Comparison of ENCODE assay signal across 28 cellular contexts in the genomic region with DNA sequence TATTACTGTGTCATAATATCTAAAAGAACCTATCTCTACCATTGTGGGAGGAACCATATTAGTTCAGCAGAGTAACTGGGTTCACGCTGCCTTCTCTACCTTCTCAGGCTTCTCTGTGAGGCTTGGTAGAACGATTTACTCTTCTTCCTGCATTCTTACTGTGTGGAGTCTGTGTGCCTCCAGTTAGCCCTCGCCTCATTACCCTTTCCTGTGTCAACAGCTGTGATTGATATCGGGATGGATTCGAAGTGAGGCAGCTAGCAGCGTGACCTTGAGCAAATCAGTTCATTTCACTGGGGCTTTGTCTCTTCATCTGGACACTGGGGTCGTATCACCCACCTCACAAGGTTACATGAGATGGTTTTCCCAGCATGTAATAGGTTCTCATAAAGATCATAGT.
"Had no signal": no experiment of that assay in that cellular context is flagged by ENCODE, and none has a peak within 500 bp of the region (broad histone marks: within the 10 kb centered on the region; RNA-seq: fewer than 3 reads in every experiment).

No MANE protein-coding gene starts in this region.

- H3K4me1 ChIP-seq: neural progenitor cell had no signal

- H3K4me2 ChIP-seq: neural progenitor cell, smooth muscle cell had no signal

- H3K36me3 Mint-ChIP-seq: mesothelial cell of epicardium; naive B cell; natural killer cell treated with Interleukin-12 subunit alpha and Interleukin-12 subunit beta and Interleukin-15 and Interleukin-18, amount 100 ng/mL, for 72 hours; neural progenitor cell had no signal

- H3K27ac Mint-ChIP-seq: mesothelial cell of epicardium; naive B cell; natural killer cell treated with Interleukin-12 subunit alpha and Interleukin-12 subunit beta and Interleukin-15 and Interleukin-18, amount 100 ng/mL, for 72 hours; neural progenitor cell had no signal

- DNase-seq: cerebellar nuclear complex; cortex of kidney; dorsolateral prefrontal cortex; effector CD4-positive, alpha-beta T cell; head of caudate nucleus; left lung; mesenchymal stem cell; mucosa of descending colon; naive B cell; nucleus accumbens; stimulated activated CD4-positive, alpha-beta T cell treated with anti-CD3 and anti-CD28 coated beads, Interleukin-12 subunit alpha, Interleukin-12 subunit beta, amount 100 ng/mL, for 4 hours; stimulated activated CD4-positive, alpha-beta T cell treated with anti-CD3 and anti-CD28 coated beads, Interleukin-1b, Interleukin-23, amount 100 ng/mL, for 48 hours; stimulated activated CD4-positive, alpha-beta T cell treated with anti-CD3 and anti-CD28 coated beads, Interleukin-4, amount 100 ng/mL, for 1 hour; stimulated activated CD8-positive, alpha-beta memory T cell treated with anti-CD3 and anti-CD28 coated beads, Interleukin-4, amount 100 ng/mL, for 48 hours; stimulated activated naive CD4-positive, alpha-beta T cell treated with Interleukin-2 at 50 U/mL for 16 hours; stomach; testis; tibial artery; upper lobe of right lung; uterus had no signal

- H3K27me3 ChIP-seq: dorsolateral prefrontal cortex, left lung, neural progenitor cell, right atrium auricular region, stomach, testis, tibial artery, upper lobe of right lung, uterus had no signal

- H3K4me3 Mint-ChIP-seq: mesothelial cell of epicardium; naive B cell; natural killer cell treated with Interleukin-12 subunit alpha and Interleukin-12 subunit beta and Interleukin-15 and Interleukin-18, amount 100 ng/mL, for 72 hours; neural progenitor cell had no signal

- FAIRE-seq: frontal cortex, keratinocyte had no signal

- H2AFZ ChIP-seq: neural progenitor cell had no signal

- H3K9ac ChIP-seq: neural progenitor cell had no signal

- H3K4me1 Mint-ChIP-seq: mesothelial cell of epicardium, neural progenitor cell had no signal

- H3K9me3 Mint-ChIP-seq: mesothelial cell of epicardium; naive B cell; natural killer cell treated with Interleukin-12 subunit alpha and Interleukin-12 subunit beta and Interleukin-15 and Interleukin-18, amount 100 ng/mL, for 72 hours; neural progenitor cell had no signal

- H3K9me3 ChIP-seq: left lung, mucosa of descending colon, right atrium auricular region, stomach, testis, tibial artery, upper lobe of right lung, uterus had no signal

- H3K27ac ChIP-seq: dorsolateral prefrontal cortex, left lung, neural progenitor cell, right atrium auricular region, stomach, testis, tibial artery, upper lobe of right lung, uterus had no signal

- ATAC-seq: left lung; mucosa of descending colon; natural killer cell treated with Interleukin-12 subunit alpha and Interleukin-12 subunit beta and Interleukin-15 and Interleukin-18, amount 100 ng/mL, for 72 hours; sciatic nerve; upper lobe of right lung had no signal

- H3K4me3 ChIP-seq: dorsolateral prefrontal cortex, left lung, mucosa of descending colon, neural progenitor cell, right atrium auricular region, smooth muscle cell, stomach, testis, tibial artery, upper lobe of right lung, uterus had no signal

- H3K27me3 Mint-ChIP-seq: natural killer cell treated with Interleukin-12 subunit alpha and Interleukin-12 subunit beta and Interleukin-15 and Interleukin-18, amount 100 ng/mL, for 72 hours had no signal

- H3K36me3 ChIP-seq: left lung, neural progenitor cell, right atrium auricular region, stomach, tibial artery, upper lobe of right lung, uterus had no signal
